ENCODE assay signal across 8 cellular contexts in the genomic region with DNA sequence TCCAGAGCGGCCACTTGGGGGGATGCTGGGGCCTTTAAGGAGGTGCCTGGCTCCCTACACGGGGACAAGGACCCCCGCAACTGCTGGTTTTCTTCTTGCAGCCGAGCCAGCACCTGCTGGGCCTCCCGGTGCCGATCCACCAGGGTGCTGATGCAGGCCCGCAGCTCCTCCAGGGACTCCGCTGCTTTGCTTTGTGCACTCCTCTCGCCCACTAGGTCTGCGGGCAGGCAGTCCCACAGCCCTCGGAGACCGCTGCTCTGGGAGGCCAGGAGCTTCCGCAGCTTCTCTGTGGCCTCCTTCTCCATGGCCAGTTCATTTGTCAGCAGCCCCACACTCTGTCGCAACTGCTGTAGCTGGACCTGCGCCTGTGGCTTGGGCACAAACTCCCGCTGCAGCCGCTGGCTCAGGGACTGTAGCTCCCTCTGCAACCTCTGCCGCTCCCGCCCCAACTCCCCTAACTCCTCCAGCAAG.
A peak's percentile ranks its signal among the peaks of the same experiment; 100 is the strongest.
DNase-seq lines count a peak whose midpoint lies in the region; ATAC-seq lines count a peak whose summit lies in the region.

No MANE protein-coding gene starts in this region.

- H3K27ac Mint-ChIP-seq in activated naive CD8-positive, alpha-beta T cell treated with anti-CD3 and anti-CD28 coated beads, Interleukin-2, amount 50 U/mL, for 24 hours = no peak overlapping the region

- peak overlapping the region; percentile 83 for H3K27ac ChIP-seq in rectal smooth muscle tissue (ENCODE audit: low read depth, low read length)

- H3K4me1 ChIP-seq in rectal smooth muscle tissue (ENCODE audit: control insufficient read depth, insufficient read depth, low read length) = peaks cover 4% of the 10 kb centered on the region

- no peaks in the 10 kb centered on the region for H3K36me3 ChIP-seq in rectal smooth muscle tissue (ENCODE audit: control insufficient read depth, insufficient read depth, low read length)

- H3K4me3 Mint-ChIP-seq in activated naive CD8-positive, alpha-beta T cell treated with anti-CD3 and anti-CD28 coated beads, Interleukin-2, amount 50 U/mL, for 24 hours = peak overlapping the region; percentile 76

- H3K9ac ChIP-seq in rectal smooth muscle tissue (ENCODE audit: low read length) = peak overlapping the region; percentile 1

- no peaks in the 10 kb centered on the region for H3K27me3 ChIP-seq in rectal smooth muscle tissue (ENCODE audit: control insufficient read depth, insufficient read depth, low read length)

- no peak for ATAC-seq in activated naive CD8-positive, alpha-beta T cell treated with anti-CD3 and anti-CD28 coated beads, Interleukin-2, amount 50 U/mL, for 24 hours
- no peak for ATAC-seq in HG02642 (IDR thresholded peaks at IDR 0.05; ENCODE audit: poor library complexity, unreplicated experiment)
- no peak for ATAC-seq in GM18519 (IDR thresholded peaks at IDR 0.05; ENCODE audit: low FRiP score, unreplicated experiment)

- H3K4me1 Mint-ChIP-seq in activated naive CD8-positive, alpha-beta T cell treated with anti-CD3 and anti-CD28 coated beads, Interleukin-2, amount 50 U/mL, for 24 hours = peaks cover 15% of the 10 kb centered on the region

- DNase-seq in ELR (ENCODE audit: low read depth) (peak; percentile 33), hippocampal formation (lab: John Stamatoyannopoulos, UW) (peak; percentile 15 to 65), NCI-H2171 treated with DMSO at 0.1 percent for 48 hours (lab: John Stamatoyannopoulos, UW) (no peak), GM19240 (ENCODE audit: insufficient read length, low spot score) (no peak)
- DNase-seq in activated naive CD8-positive, alpha-beta T cell treated with anti-CD3 and anti-CD28 coated beads, Interleukin-2, amount 50 U/mL, for 24 hours = no peak

- peaks cover 17% of the 10 kb centered on the region for H3K27me3 Mint-ChIP-seq in activated naive CD8-positive, alpha-beta T cell treated with anti-CD3 and anti-CD28 coated beads, Interleukin-2, amount 50 U/mL, for 24 hours

- peak overlapping the region; percentile 51 for H3K4me3 ChIP-seq in rectal smooth muscle tissue (ENCODE audit: low read length)

- no peaks in the 10 kb centered on the region for H3K9me3 Mint-ChIP-seq in activated naive CD8-positive, alpha-beta T cell treated with anti-CD3 and anti-CD28 coated beads, Interleukin-2, amount 50 U/mL, for 24 hours

- no peaks in the 10 kb centered on the region for H3K36me3 Mint-ChIP-seq in activated naive CD8-positive, alpha-beta T cell treated with anti-CD3 and anti-CD28 coated beads, Interleukin-2, amount 50 U/mL, for 24 hours (ENCODE audit: low read depth)

Comparison
In these comparisons a context has a peak if more than half of its experiments do, and no peak if none do; other contexts are left out.
1. DNase-seq: peak in ELR (single experiment) and hippocampal formation (2 of 2); none in activated naive CD8-positive, alpha-beta T cell treated with anti-CD3 and anti-CD28 coated beads, Interleukin-2, amount 50 U/mL, for 24 hours (single experiment), NCI-H2171 treated with DMSO at 0.1 percent for 48 hours (single experiment) and GM19240 (single experiment).